ENCODE assay signal across 12 cellular contexts in genomic region chr2:197851451-197851850, GRCh38. TPM values are rescaled to one million over a fixed set of nuclear protein-coding genes. Genes with fewer than 3 reads are reported as not detected.
A peak's percentile ranks its signal among the peaks of the same experiment; 100 is the strongest.
DNase-seq lines count a peak whose midpoint lies in the region; ATAC-seq and TF ChIP-seq lines count a peak whose summit lies in the region.
"Had no signal": no experiment of that assay in that cellular context is flagged by ENCODE, and none has a peak within 500 bp of the region (broad histone marks: within the 10 kb centered on the region; RNA-seq: fewer than 3 reads in every experiment).

No MANE protein-coding gene starts in this region.

- no peaks in the 10 kb centered on the region for H3K4me1 ChIP-seq in upper lobe of right lung

- no peaks in the 10 kb centered on the region for H3K9me3 ChIP-seq in upper lobe of right lung

- intact Hi-C loops in left ventricle myocardium superior (cut with micrococcal nuclease) (no loop called here), Right ventricle myocardium inferior (cut with DNase I) (loop anchor here (5.0 kb wide), 1 partner anchor 106 kb away; no protein-coding TSS in a partner anchor), upper lobe of right lung (cut with DNase I) (no loop called here)

- TF ChIP-seq CTCF in cardiac fibroblast (IDR thresholded peaks at IDR 0.05; ENCODE audit: low read depth, low read length) (peak; percentile 22), upper lobe of right lung (IDR thresholded peaks at IDR 0.05) (no peak)

- H3K36me3 ChIP-seq in upper lobe of right lung = no peaks in the 10 kb centered on the region

- DNase-seq in left ventricle myocardium superior = no peak
- DNase-seq in Right ventricle myocardium inferior (ENCODE audit: missing footprints) = no peak
- peak; percentile 40 for DNase-seq in KBM-7
- no peak for DNase-seq in cardiac fibroblast (ENCODE audit: low read depth in 2 of 2)
- DNase-seq in upper lobe of right lung = no peak
- no peak for DNase-seq in NCI-H2029 (lab: John Stamatoyannopoulos, UW)
- DNase-seq: CD8-positive, alpha-beta memory T cell; effector memory CD4-positive, alpha-beta T cell; NCI-H524 treated with DMSO at 0.1 percent for 48 hours; nephron progenitor cell had no signal

- H3K27ac ChIP-seq in upper lobe of right lung = no peak overlapping the region

- H3K4me3 ChIP-seq in cardiac fibroblast (replicated peaks in 1 of 2; ENCODE audit: low read depth in 2 of 2, low read length in 2 of 2) (no peak overlapping the region), upper lobe of right lung (no peak overlapping the region)

- no peaks in the 10 kb centered on the region for H3K27me3 ChIP-seq in upper lobe of right lung

- ATAC-seq in left ventricle myocardium superior = peak; percentile 12
- ATAC-seq in Right ventricle myocardium inferior = no peak
- peak; percentile 52 for ATAC-seq in upper lobe of right lung
- no peak for ATAC-seq in GM19455 (IDR thresholded peaks at IDR 0.05; ENCODE audit: unreplicated experiment)
- no peak for ATAC-seq in GM21786 (IDR thresholded peaks at IDR 0.05; ENCODE audit: unreplicated experiment)

- in situ Hi-C loops in KBM-7 (cut with MboI; ENCODE audit: low pct_unique_long_range_greater_than_20kb, low sequenced_read_pairs) = no loop called here

RNA-seq across cellular contexts. Expression of gene PLCL1, which starts 47.1 kb away (rescaled TPM):
- total RNA-seq in left ventricle myocardium superior = 100 TPM
- total RNA-seq in Right ventricle myocardium inferior = 96.2 TPM
- 7.7 TPM for total RNA-seq in upper lobe of right lung

Comparison
In these comparisons a context has a peak if more than half of its experiments do, and no peak if none do; other contexts are left out.
1. ATAC-seq: peak in left ventricle myocardium superior (single experiment) and upper lobe of right lung (single experiment); none in Right ventricle myocardium inferior (single experiment), GM19455 (single experiment) and GM21786 (single experiment).
2. RNA of gene PLCL1, which starts 47.1 kb away (total RNA-seq): 100 TPM in left ventricle myocardium superior (single experiment) and 96.2 TPM in Right ventricle myocardium inferior (single experiment); 7.7 TPM in upper lobe of right lung (single experiment); every median in the first group is over 10 times any median in the second.